8 cellular contexts compared by ENCODE assay signal in the genomic region with DNA sequence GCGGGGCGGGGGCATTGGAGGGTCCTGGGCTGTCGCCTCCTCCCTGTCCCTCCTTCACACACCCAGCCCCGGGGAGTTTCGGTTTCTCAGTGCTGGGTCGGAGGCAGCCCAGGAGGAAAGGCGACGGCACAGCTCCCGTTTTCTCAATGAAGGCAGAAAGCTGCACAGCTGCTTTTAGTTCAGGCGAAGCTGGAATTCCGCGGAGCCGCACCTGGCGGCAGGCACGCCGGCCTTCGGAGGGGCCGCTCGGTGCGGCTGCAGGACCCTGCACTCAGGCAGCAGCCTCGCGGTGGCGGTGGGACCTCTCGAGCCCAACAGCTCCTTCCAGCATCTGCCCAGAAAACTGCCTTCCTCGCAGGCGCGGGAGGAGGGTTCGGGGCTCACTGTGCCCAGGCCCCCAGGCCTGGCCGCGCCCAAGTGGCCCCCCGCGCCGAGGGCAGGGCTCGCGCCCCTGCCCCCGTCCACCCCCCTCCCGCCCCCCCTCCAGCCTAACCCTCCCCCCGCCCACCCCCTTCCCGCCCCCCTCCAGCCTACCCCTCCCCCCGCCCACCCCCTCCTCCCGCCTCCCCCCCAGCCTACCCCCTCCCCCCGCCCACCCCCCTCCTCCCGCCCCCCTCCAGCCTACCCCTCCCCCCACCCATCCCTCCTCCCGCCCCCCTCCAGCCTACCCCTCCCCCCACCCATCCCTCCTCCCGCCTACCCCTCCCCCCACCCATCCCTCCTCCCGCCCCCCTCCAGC. TPM values are rescaled to one million over a fixed set of nuclear protein-coding genes. Genes with fewer than 3 reads are reported as not detected.
DNase-seq lines count a peak whose midpoint lies in the region; ATAC-seq, FAIRE-seq and TF ChIP-seq lines count a peak whose summit lies in the region.

No MANE protein-coding gene starts in this region.

- H3K4me1 ChIP-seq in GM12878 (ENCODE audit: control insufficient read depth, insufficient read depth, low read length) (no peaks in the 10 kb centered on the region), lower lobe of right lung (peaks cover 30% of the 10 kb centered on the region), aorta (ENCODE audit: control insufficient read depth in 1 of 2, insufficient read depth in 2 of 2, low read length in 2 of 2) (no peaks in the 10 kb centered on the region)

- no peak for TF ChIP-seq POLR2A in GM12878 (IDR thresholded peaks at IDR 0.05; ENCODE audit: low read depth, low read length)

- no peaks in the 10 kb centered on the region for H3K79me2 ChIP-seq in GM12878 (ENCODE audit: control insufficient read depth, insufficient read depth, low read length)

- CTCF ChIA-PET in GM12878 (lab: Yijun Ruan, JAX), result no interaction called here

- no peak for FAIRE-seq in GM12878 (lab: Jason Lieb, UNC)

- no peak overlapping the region for H3K4me3 ChIP-seq in GM12878
- H3K4me3 ChIP-seq in lower lobe of right lung, result peak overlapping the region; percentile 62
- peak overlapping the region; percentile 57 to 75 for H3K4me3 ChIP-seq in aorta (ENCODE audit: low read length in 2 of 2)

- H3K36me3 ChIP-seq in GM12878 (ENCODE audit: control insufficient read depth in 2 of 2, insufficient read depth in 2 of 2, low read length in 1 of 2), result no peaks in the 10 kb centered on the region
- H3K36me3 ChIP-seq in lower lobe of right lung, result no peaks in the 10 kb centered on the region
- H3K36me3 ChIP-seq in aorta (ENCODE audit: control insufficient read depth in 1 of 2, insufficient read depth in 2 of 2, low read length in 1 of 2), result no peaks in the 10 kb centered on the region

- TF ChIP-seq CTCF in GM12878 (IDR thresholded peaks at IDR 0.05 in 2 of 3, conservative IDR thresholded peaks at IDR 0.05 in 1 of 3; ENCODE audit: control insufficient read depth in 2 of 3, extremely low read depth in 1 of 3, insufficient read depth in 1 of 3, low read depth in 3 of 3, low read length in 3 of 3) (no peak), lower lobe of right lung (IDR thresholded peaks at IDR 0.05) (no peak)

- BruUV-seq in GM12878 (replicated peaks; lab: Mats Ljungman, UMichigan), result no TSS peak

- 12% methylated on average over 25 of the region's 46 CpGs for WGBS in GM12878 (ENCODE audit: insufficient coverage, insufficient replicate concordance, low lambda C conversion rate, missing lambda C conversion rate)
- WGBS in aorta, 2 donors, result 1 to 2% methylated on average over 25 to 37 of the region's 46 CpGs

- H3K9me3 ChIP-seq in GM12878 (replicated peaks; ENCODE audit: control insufficient read depth, insufficient read depth, low read length) (no peaks in the 10 kb centered on the region; the same call in 2 of the 3 replicates), lower lobe of right lung (no peaks in the 10 kb centered on the region), aorta (ENCODE audit: control insufficient read depth, low read length) (no peaks in the 10 kb centered on the region)

- peak; percentile 21 for DNase-seq in stimulated activated CD4-positive, alpha-beta T cell treated with anti-CD3 and anti-CD28 coated beads, Interleukin-15, amount 100 ng/mL, for 24 hours
- DNase-seq in stimulated activated CD4-positive, alpha-beta T cell treated with anti-CD3 and anti-CD28 coated beads, Interleukin-2, amount 100 ng/mL, for 48 hours, result no peak
- DNase-seq in GM12878 (ENCODE audit: low read depth, low spot score) (peak; percentile 30), lower lobe of right lung (no peak), aorta (no peak), posterior vena cava (ENCODE audit: low spot score) (no peak)

- no peak overlapping the region for H2AFZ ChIP-seq in GM12878 (ENCODE audit: control insufficient read depth, low read depth, low read length)

- no peak overlapping the region for H3K9ac ChIP-seq in GM12878 (ENCODE audit: control insufficient read depth, insufficient read depth, low read length)

- H3K27me3 ChIP-seq in GM12878 (replicated peaks in 1 of 2; ENCODE audit: control insufficient read depth in 2 of 2, insufficient read depth in 2 of 2, low read length in 1 of 2), result peaks cover 1 to 15% of the 10 kb centered on the region in 2 experiments; a peak in 2 of 4 replicates
- peaks cover 36% of the 10 kb centered on the region for H3K27me3 ChIP-seq in lower lobe of right lung (ENCODE audit: low read depth)
- peaks cover 0 to 4% of the 10 kb centered on the region in 2 donors for H3K27me3 ChIP-seq in aorta (ENCODE audit: control insufficient read depth in 1 of 2, insufficient read depth in 2 of 2, low read length in 1 of 2)

- POLR2A ChIA-PET in GM12878 (lab: Charles Lee), result no interaction called here

- in situ Hi-C loops in GM12878 (cut with MboI), result no loop called here

- no peak for TF ChIP-seq RAD21 in GM12878 (IDR thresholded peaks at IDR 0.05; ENCODE audit: insufficient read depth, low read depth, low read length)

- no peak for ATAC-seq in GM12878
- ATAC-seq in lower lobe of right lung, result no peak
- no peak for ATAC-seq in aorta (ENCODE audit: low FRiP score)
- no peak for ATAC-seq in HG03378 (IDR thresholded peaks at IDR 0.05; ENCODE audit: unreplicated experiment)
- ATAC-seq in HG02852 (IDR thresholded peaks at IDR 0.05; ENCODE audit: unreplicated experiment), result no peak

- SMC1A ChIA-PET in GM12878 (lab: Charles Lee; ENCODE audit: uncharacterized antibody, unreplicated experiment), result no interaction called here

- H3K4me2 ChIP-seq in GM12878 (ENCODE audit: control insufficient read depth, insufficient read depth), result no peak overlapping the region

- RAD21 ChIA-PET in GM12878 (lab: Charles Lee; ENCODE audit: unreplicated experiment), result no interaction called here

- intact Hi-C loops in GM12878 (cut with micrococcal nuclease; ENCODE audit: unreplicated experiment) (no loop called here), lower lobe of right lung (cut with DNase I) (no loop called here), aorta (cut with DNase I) (no loop called here), posterior vena cava (cut with DNase I) (no loop called here)

- TF ChIP-seq EP300 in GM12878 (IDR thresholded peaks at IDR 0.05; ENCODE audit: borderline replicate concordance in 1 of 2, control insufficient read depth in 1 of 2, low read depth in 2 of 2, low read length in 2 of 2), result no peak

- H3K27ac ChIP-seq in GM12878 (ENCODE audit: control insufficient read depth, insufficient read depth) (no peak overlapping the region), lower lobe of right lung (peak overlapping the region; percentile 78), aorta (ENCODE audit: low read depth in 1 of 2, low read length in 2 of 2) (no peak overlapping the region)

- H4K20me1 ChIP-seq in GM12878 (ENCODE audit: control insufficient read depth, insufficient read depth), result no peaks in the 10 kb centered on the region

TF ChIP-seq in GM12878, 131 proteins besides CTCF, POLR2A, EP300 and RAD21 (continues in another document):
- no peak for TF ChIP-seq HDGF (IDR thresholded peaks at IDR 0.05)
- TF ChIP-seq GABPA (IDR thresholded peaks at IDR 0.05; ENCODE audit: low read depth), result no peak
- no peak for TF ChIP-seq RELA (IDR thresholded peaks at IDR 0.05; ENCODE audit: borderline replicate concordance, partially characterized antibody)
- no peak for TF ChIP-seq MYB (IDR thresholded peaks at IDR 0.05; ENCODE audit: borderline replicate concordance, low read depth, low read length)
- no peak for TF ChIP-seq MTA3 (IDR thresholded peaks at IDR 0.05; ENCODE audit: borderline replicate concordance, low read length)
- no peak for TF ChIP-seq ESRRA (IDR thresholded peaks at IDR 0.05; ENCODE audit: low read length)
- no peak for TF ChIP-seq ZSCAN29 (IDR thresholded peaks at IDR 0.05)
- no peak for TF ChIP-seq ZNF274 (IDR thresholded peaks at IDR 0.05; ENCODE audit: insufficient read depth, insufficient read length)
- no peak for TF ChIP-seq CHD2 (IDR thresholded peaks at IDR 0.05; ENCODE audit: borderline replicate concordance, low read depth, low read length)
- no peak for TF ChIP-seq USF2 (IDR thresholded peaks at IDR 0.05; ENCODE audit: borderline replicate concordance, low read depth, low read length)
- TF ChIP-seq NFIC (IDR thresholded peaks at IDR 0.05; ENCODE audit: low read depth, low read length), result no peak
- TF ChIP-seq NBN (IDR thresholded peaks at IDR 0.05), result no peak
- TF ChIP-seq SUPT20H (IDR thresholded peaks at IDR 0.05; ENCODE audit: borderline replicate concordance, control insufficient read depth, low read depth, low read length), result no peak
- TF ChIP-seq SREBF1 (IDR thresholded peaks at IDR 0.05; ENCODE audit: low read length), result no peak
- no peak for TF ChIP-seq ZBED1 (IDR thresholded peaks at IDR 0.05; ENCODE audit: borderline replicate concordance)

RNA-seq across cellular contexts. Expression of gene FOXQ1, which starts 4.8 kb away (rescaled TPM):
- total RNA-seq in GM12878 (2013; cell fraction: nucleolus; rRNA removed), result not detected in 2 replicates
- total RNA-seq in GM12878 (2014; rRNA removed) (not detected in 2 replicates), GM12878 (2014; rRNA removed; fragmentation: Illumina TruSeq; extraction: Trizol) (not detected in 2 replicates), GM12878 (2021) (0.08 TPM in 1 of 2 replicates, not detected in the other), lower lobe of right lung (7.5 TPM), aorta (not detected), posterior vena cava (not detected)
- polyA plus RNA-seq in GM12878 (2011; ENCODE audit: low read depth), result not detected
- polyA plus RNA-seq in GM12878 (2011; rRNA removed) (not detected in 2 replicates), GM12878 (2014; fragmentation: Illumina TruSeq; extraction: Trizol) (not detected in 2 replicates), GM12878 (2014; fragmentation: Nextera tagmentation; extraction: Ambion mirVana) (not detected), GM12878 (2014; rRNA removed) (not detected in 2 replicates), GM12878 (2016; fragmentation: Nextera tagmentation; extraction: Ambion mirVana) (not detected), aorta (under 1 TPM in 1 of 2 donors, not detected in 1; 0.05 TPM)
- polyA plus RNA-seq in GM12878 (2011; cell fraction: cytosol; rRNA removed), result not detected in 2 replicates
- polyA plus RNA-seq in GM12878 (2011; cell fraction: nucleus; rRNA removed), result not detected in 2 replicates
- not detected in 2 replicates for polyA plus RNA-seq in GM12878 (2012)
- polyA minus RNA-seq in GM12878 (2011; rRNA and poly(A)+ RNA removed), result not detected in 2 replicates
- 0.62 TPM in 1 of 2 replicates, not detected in the other for polyA minus RNA-seq in GM12878 (2011; cell fraction: cytosol; rRNA and poly(A)+ RNA removed)
- polyA minus RNA-seq in GM12878 (2011; cell fraction: nucleus; rRNA and poly(A)+ RNA removed), result not detected in 2 replicates

Comparison
In these comparisons a context has a peak if more than half of its experiments do, and no peak if none do; other contexts are left out.
1. DNase-seq: peak in stimulated activated CD4-positive, alpha-beta T cell treated with anti-CD3 and anti-CD28 coated beads, Interleukin-15, amount 100 ng/mL, for 24 hours (single experiment) and GM12878 (single experiment); none in stimulated activated CD4-positive, alpha-beta T cell treated with anti-CD3 and anti-CD28 coated beads, Interleukin-2, amount 100 ng/mL, for 48 hours (0 of 2), lower lobe of right lung (single experiment), aorta (0 of 2) and posterior vena cava (single experiment).